ENCODE assay signal across 1 cellular context in genomic region chr14:71362282-71362681, GRCh38.
TF ChIP-seq lines count a peak whose summit lies in the region.

No MANE protein-coding gene starts in this region.

TF ChIP-seq in GM23338, 12 proteins besides CTCF, POLR2A, EP300 and RAD21 (continued from another document):
- no peak for TF ChIP-seq ZNF462 (CRISPR knock-in tag; IDR thresholded peaks at IDR 0.05)
- no peak for TF ChIP-seq ZNF114 (CRISPR knock-in tag; IDR thresholded peaks at IDR 0.05)
- no peak for TF ChIP-seq ETS1 (IDR thresholded peaks at IDR 0.05)
- TF ChIP-seq REST (IDR thresholded peaks at IDR 0.05; ENCODE audit: unreplicated experiment) = no peak
- TF ChIP-seq ZNF331 (CRISPR knock-in tag; IDR thresholded peaks at IDR 0.05; ENCODE audit: low read depth) = no peak
- no peak for TF ChIP-seq JUNB (IDR thresholded peaks at IDR 0.05; ENCODE audit: unreplicated experiment)
